In the genomic region with DNA sequence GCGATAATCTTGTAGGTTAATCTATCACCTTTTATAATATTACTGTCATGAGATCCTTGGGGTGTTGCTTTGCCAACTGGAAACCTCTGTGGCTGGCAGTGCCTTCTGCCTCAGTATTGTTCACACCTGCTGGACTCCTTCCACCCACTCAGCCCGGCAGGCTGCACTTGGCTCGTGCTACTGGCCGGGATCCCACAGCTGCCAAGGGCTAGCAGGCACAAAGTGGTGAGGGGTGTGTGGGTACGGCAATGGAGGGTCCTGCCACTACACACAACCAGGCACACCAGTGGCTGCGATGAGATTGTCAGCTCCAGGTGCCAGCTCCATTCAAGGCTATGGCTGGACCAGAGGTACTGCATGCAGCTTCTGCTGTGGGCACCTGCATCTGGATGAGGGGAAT, we compare ENCODE assay signal across 24 cellular contexts.
"Had no signal": no experiment of that assay in that cellular context is flagged by ENCODE, and none has a peak within 500 bp of the region (broad histone marks: within the 10 kb centered on the region; RNA-seq: fewer than 3 reads in every experiment).

No MANE protein-coding gene starts in this region.

- H3K36me3 Mint-ChIP-seq: naive thymus-derived CD8-positive, alpha-beta T cell had no signal

- H3K4me3 ChIP-seq: left ventricle myocardium inferior, right atrium auricular region, right lobe of liver, smooth muscle cell, suprapubic skin, thoracic aorta, tibial artery, upper lobe of right lung had no signal

- H3K27ac Mint-ChIP-seq: naive thymus-derived CD8-positive, alpha-beta T cell; nephron; progenitor cell of endocrine pancreas; stimulated activated naive CD8-positive, alpha-beta T cell treated with anti-CD3 and anti-CD28 coated beads, Interleukin-15, Interleukin-2, amounts not matched to agents 100 ng/mL and 50 ng/mL, for 24 hours had no signal

- ATAC-seq: naive thymus-derived CD8-positive, alpha-beta T cell had no signal

- H3K27me3 Mint-ChIP-seq: naive thymus-derived CD8-positive, alpha-beta T cell; progenitor cell of endocrine pancreas; stimulated activated naive CD8-positive, alpha-beta T cell treated with anti-CD3 and anti-CD28 coated beads, Interleukin-15, Interleukin-2, amounts not matched to agents 100 ng/mL and 50 ng/mL, for 24 hours had no signal

- H3K4me3 Mint-ChIP-seq: naive thymus-derived CD8-positive, alpha-beta T cell; nephron; neural crest cell; stimulated activated naive CD8-positive, alpha-beta T cell treated with anti-CD3 and anti-CD28 coated beads, Interleukin-15, Interleukin-2, amounts not matched to agents 100 ng/mL and 50 ng/mL, for 24 hours had no signal

- H3K27me3 ChIP-seq: right atrium auricular region, right lobe of liver, suprapubic skin, tibial artery, upper lobe of right lung had no signal

- H3K9me3 Mint-ChIP-seq: nephron; neural crest cell; stimulated activated naive CD8-positive, alpha-beta T cell treated with anti-CD3 and anti-CD28 coated beads, Interleukin-15, Interleukin-2, amounts not matched to agents 100 ng/mL and 50 ng/mL, for 24 hours had no signal

- H3K4me1 ChIP-seq: left ventricle myocardium inferior, parathyroid adenoma, right atrium auricular region, suprapubic skin, upper lobe of right lung had no signal

- DNase-seq: islet precursor cell; left ventricle myocardium inferior; mammary epithelial cell; mesenchymal stem cell; naive thymus-derived CD8-positive, alpha-beta T cell; nucleus accumbens; right lobe of liver; stimulated activated CD4-positive, alpha-beta T cell treated with anti-CD3 and anti-CD28 coated beads, Interleukin-12 subunit alpha, Interleukin-12 subunit beta, amount 100 ng/mL, for 4 hours; stimulated activated CD4-positive, alpha-beta T cell treated with anti-CD3 and anti-CD28 coated beads, Interleukin-15, amount 100 ng/mL, for 24 hours; stimulated activated CD4-positive, alpha-beta T cell treated with anti-CD3 and anti-CD28 coated beads, Interleukin-2, amount 100 ng/mL, for 24 hours; stimulated activated CD4-positive, alpha-beta T cell treated with anti-CD3 and anti-CD28 coated beads, Interleukin-4, amount 100 ng/mL, for 1 hour; stimulated activated naive CD4-positive, alpha-beta T cell; tibial artery; trophoblast cell; upper lobe of right lung had no signal

- H3K4me1 Mint-ChIP-seq: naive thymus-derived CD8-positive, alpha-beta T cell; nephron; neural crest cell had no signal

- H3K9me3 ChIP-seq: right atrium auricular region, right lobe of liver, suprapubic skin, thoracic aorta, tibial artery, upper lobe of right lung had no signal

- H3K27ac ChIP-seq: left ventricle myocardium inferior, parathyroid adenoma, right atrium auricular region, right lobe of liver, suprapubic skin, thoracic aorta, tibial artery, upper lobe of right lung had no signal

- H3K36me3 ChIP-seq: left ventricle myocardium inferior, right atrium auricular region, right lobe of liver, suprapubic skin, thoracic aorta, tibial artery, upper lobe of right lung had no signal
